In the genomic region with DNA sequence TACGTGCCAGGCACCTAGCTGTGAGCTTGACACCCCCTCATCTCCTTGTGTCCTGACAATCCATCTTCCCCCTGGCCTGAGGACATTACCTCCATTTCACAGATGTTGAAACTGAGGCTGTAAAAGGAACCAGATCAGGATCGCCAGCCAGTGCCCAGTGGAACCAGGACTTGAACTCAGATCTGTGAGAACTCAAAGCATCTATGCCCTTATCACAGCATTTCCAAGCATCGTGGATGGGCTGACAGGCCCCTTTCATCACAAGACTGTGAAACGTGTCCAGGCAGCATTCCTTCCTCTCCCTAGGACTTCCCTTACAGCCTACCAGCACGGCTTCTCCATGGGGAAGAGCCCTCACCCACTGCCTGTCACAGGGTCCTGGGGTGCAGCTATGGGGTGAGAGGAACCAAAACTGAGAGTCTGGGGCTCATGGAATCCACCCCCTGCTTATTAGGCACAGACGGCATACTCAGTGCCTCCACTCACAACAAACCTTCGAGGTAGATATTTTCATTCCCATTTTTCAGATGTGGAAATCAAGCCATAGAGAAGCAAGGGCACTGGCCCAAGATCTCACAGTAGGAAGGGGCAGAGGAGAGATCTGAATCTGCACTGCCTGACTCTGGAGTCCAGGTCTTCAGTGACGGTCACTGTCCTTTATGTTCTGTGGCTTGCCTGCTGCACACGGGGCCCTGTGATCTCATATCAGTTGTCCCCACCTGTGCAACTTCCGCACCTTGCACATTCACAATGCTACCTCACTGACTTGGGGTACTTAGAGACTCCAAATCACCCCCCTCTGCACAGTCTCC, we compare ENCODE assay signal across 14 cellular contexts. TPM values are rescaled to one million over a fixed set of nuclear protein-coding genes. Genes with fewer than 3 reads are reported as not detected.
DNase-seq lines count a peak whose midpoint lies in the region; ATAC-seq and TF ChIP-seq lines count a peak whose summit lies in the region.
"Had no signal": no experiment of that assay in that cellular context is flagged by ENCODE, and none has a peak within 500 bp of the region (broad histone marks: within the 10 kb centered on the region; RNA-seq: fewer than 3 reads in every experiment).

No MANE protein-coding gene starts in this region.

- no peaks in the 10 kb centered on the region for H3K9me3 ChIP-seq in HEK293 (ENCODE audit: control insufficient read depth, insufficient read depth, low read depth, low read length)
- no peaks in the 10 kb centered on the region for H3K9me3 ChIP-seq in colonic mucosa
- H3K9me3 ChIP-seq in right lobe of liver: no peaks in the 10 kb centered on the region
- H3K9me3 ChIP-seq in skeletal muscle tissue (ENCODE audit: control insufficient read depth in 3 of 3, low read length in 3 of 3): no peaks in the 10 kb centered on the region

- H3K27ac ChIP-seq in HEK293 (ENCODE audit: extremely low read depth, low read depth, low read length) (no peak overlapping the region), colonic mucosa (peak overlapping the region; percentile 19), right lobe of liver (peak overlapping the region in 2 of 3 donors; percentile 50 to 53), skeletal muscle tissue (ENCODE audit: low read depth, low read length) (peak overlapping the region; percentile 30)

- H3K36me3 ChIP-seq in HEK293 (ENCODE audit: control insufficient read depth in 2 of 2, insufficient read depth in 1 of 2, low read length in 2 of 2) (no peaks in the 10 kb centered on the region), colonic mucosa (no peaks in the 10 kb centered on the region), right lobe of liver (no peaks in the 10 kb centered on the region), skeletal muscle tissue (ENCODE audit: control insufficient read depth in 3 of 3, insufficient read depth in 3 of 3, low read length in 3 of 3) (no peaks in the 10 kb centered on the region)

- intact Hi-C loops in colonic mucosa (cut with DNase I): no loop called here
- intact Hi-C loops in right lobe of liver (cut with DNase I): no loop called here

- H3K27me3 ChIP-seq in colonic mucosa (no peaks in the 10 kb centered on the region), right lobe of liver (no peaks in the 10 kb centered on the region), skeletal muscle tissue (ENCODE audit: control insufficient read depth in 3 of 3, insufficient read depth in 3 of 3, low read length in 3 of 3) (no peaks in the 10 kb centered on the region)

- TF ChIP-seq CTCF in HEK293 (tag by site-specific recombination; IDR thresholded peaks at IDR 0.05) (no peak), colonic mucosa (IDR thresholded peaks at IDR 0.05) (no peak), right lobe of liver (IDR thresholded peaks at IDR 0.05) (no peak)

- ATAC-seq in right lobe of liver: peak in 3 of 4 donors; percentile 11 to 26 (median 13)
- no peak for ATAC-seq in HG02973 (IDR thresholded peaks at IDR 0.05; ENCODE audit: unreplicated experiment)
- ATAC-seq in HG02870 (IDR thresholded peaks at IDR 0.05; ENCODE audit: unreplicated experiment): no peak
- ATAC-seq: activated naive CD8-positive, alpha-beta T cell treated with anti-CD3 and anti-CD28 coated beads, Interleukin-2, amount 50 U/mL, for 24 hours; GM23338; WTC11 had no signal

- H3K9ac ChIP-seq in colonic mucosa (ENCODE audit: low read depth in 2 of 2, low read length in 2 of 2) (no peak overlapping the region), skeletal muscle tissue (ENCODE audit: low read depth in 1 of 3, low read length in 3 of 3) (no peak overlapping the region)

- CTCF ChIA-PET in HEK293 (lab: Yijun Ruan, JAX): interaction anchor here (0.6 kb wide), 2 partner anchors 56 to 1926 kb away, joined by 3 read pairs; no protein-coding TSS in a partner anchor

- H3K4me3 ChIP-seq in HEK293 (ENCODE audit: low read depth, low read length) (no peak overlapping the region), colonic mucosa (no peak overlapping the region), right lobe of liver (no peak overlapping the region), skeletal muscle tissue (ENCODE audit: low read length in 3 of 3) (peak overlapping the region in 1 of 3 donors; percentile 13)
- H3K4me3 ChIP-seq: GM23338 had no signal

- DNase-seq in colonic mucosa (no peak), right lobe of liver (no peak), NCI-H2196 treated with DMSO at 0.1 percent for 48 hours (lab: John Stamatoyannopoulos, UW; ENCODE audit: unreplicated experiment) (no peak)
- no peak for DNase-seq in stimulated activated naive CD4-positive, alpha-beta T cell (lab: John Stamatoyannopoulos, UW)
- DNase-seq: activated naive CD8-positive, alpha-beta T cell treated with anti-CD3 and anti-CD28 coated beads, Interleukin-2, amount 50 U/mL, for 24 hours; effector CD8-positive, alpha-beta T cell; NCI-H2171; stimulated activated CD4-positive, alpha-beta T cell treated with anti-CD3 and anti-CD28 coated beads, Interleukin-2, amount 100 ng/mL, for 24 hours had no signal

- H3K4me1 ChIP-seq in HEK293 (ENCODE audit: control insufficient read depth, insufficient read depth, low read length): no peaks in the 10 kb centered on the region
- no peaks in the 10 kb centered on the region for H3K4me1 ChIP-seq in colonic mucosa
- peaks cover 0 to 5% (median 0%) of the 10 kb centered on the region in 4 donors for H3K4me1 ChIP-seq in right lobe of liver
- peaks cover 26 to 37% (median 33%) of the 10 kb centered on the region in 3 donors for H3K4me1 ChIP-seq in skeletal muscle tissue (ENCODE audit: control insufficient read depth in 3 of 3, insufficient read depth in 3 of 3, low read length in 3 of 3)

- no peak for TF ChIP-seq POLR2A in right lobe of liver (IDR thresholded peaks at IDR 0.05)

- WGBS in right lobe of liver (ENCODE audit: insufficient coverage, low coverage, low lambda C conversion rate, missing lambda C conversion rate): 57% methylated on average over 9 of the region's 10 CpGs

- POLR2A ChIA-PET in HEK293 (lab: Yijun Ruan, JAX): no interaction called here

TF ChIP-seq in HEK293, 187 proteins besides CTCF, POLR2A, EP300 and RAD21:
- TF ChIP-seq ZIC2 (tag by site-specific recombination; IDR thresholded peaks at IDR 0.05) (0 out of 2 replicates have a peak, but pooled peaks have one; percentile 19), ZNF202 (tag by site-specific recombination; IDR thresholded peaks at IDR 0.05; ENCODE audit: borderline replicate concordance) (no peak)

RNA-seq across cellular contexts. Expression of gene CMKLR1, which starts 26.8 kb away (rescaled TPM):
- 1 to 10 TPM; 3.0 to 4.9 TPM for total RNA-seq in colonic mucosa
- total RNA-seq in right lobe of liver: 1 to 10 TPM; 1.5 to 8.2 (median 4.2) TPM
- total RNA-seq in skeletal muscle tissue: 5.7 TPM

Comparison
In these comparisons a context has a peak if more than half of its experiments do, and no peak if none do; other contexts are left out.
1. ATAC-seq: peak in right lobe of liver (3 of 4); none in HG02973 (single experiment) and HG02870 (single experiment).